ENCODE assay signal across 9 cellular contexts in genomic region chr15:75661041-75661778, GRCh38. TPM values are rescaled to one million over a fixed set of nuclear protein-coding genes. Genes with fewer than 3 reads are reported as not detected.
DNase-seq lines count a peak whose midpoint lies in the region; ATAC-seq, FAIRE-seq and TF ChIP-seq lines count a peak whose summit lies in the region.
"Had no signal": no experiment of that assay in that cellular context is flagged by ENCODE, and none has a peak within 500 bp of the region (broad histone marks: within the 10 kb centered on the region; RNA-seq: fewer than 3 reads in every experiment).

No MANE protein-coding gene starts in this region.

- H3K4me3 ChIP-seq in ascending aorta, result peak overlapping the region in 1 of 2 donors; percentile 42
- no peak overlapping the region for H3K4me3 ChIP-seq in left ventricle myocardium inferior

- peaks cover 16 to 50% of the 10 kb centered on the region in 2 donors for H3K4me1 ChIP-seq in ascending aorta
- H3K4me1 ChIP-seq in left ventricle myocardium inferior, result peaks cover 46% of the 10 kb centered on the region

- ATAC-seq in sciatic nerve, result peak; percentile 96
- ATAC-seq in HG02970 (IDR thresholded peaks at IDR 0.05; ENCODE audit: low FRiP score, unreplicated experiment), result no peak

- no peak for TF ChIP-seq CTCF in ascending aorta (IDR thresholded peaks at IDR 0.05)
- no peak for TF ChIP-seq CTCF in left ventricle myocardium inferior (IDR thresholded peaks at IDR 0.05; ENCODE audit: borderline replicate concordance)

- intact Hi-C loops in ascending aorta (cut with DNase I) (loop anchor here (1.0 to 2.0 kb wide), 2 partner anchors 14 to 21 kb away; partner anchors contain the start of genes IMP3 and SNX33), left ventricle myocardium inferior (cut with micrococcal nuclease) (no loop called here), sciatic nerve (cut with DNase I) (no loop called here)

- no peaks in the 10 kb centered on the region for H3K9me3 ChIP-seq in ascending aorta
- no peaks in the 10 kb centered on the region for H3K9me3 ChIP-seq in left ventricle myocardium inferior (replicated peaks)

- no peaks in the 10 kb centered on the region for H3K27me3 ChIP-seq in ascending aorta
- H3K27me3 ChIP-seq in left ventricle myocardium inferior (ENCODE audit: low read depth), result no peaks in the 10 kb centered on the region

- DNase-seq in ascending aorta (ENCODE audit: low spot score in 2 of 2) (peak; percentile 66 to 96), left ventricle myocardium inferior (peak; percentile 86), sciatic nerve (ENCODE audit: low spot score) (peak; percentile 92), activated gamma-delta T cell (lab: John Stamatoyannopoulos, UW) (no peak), NCI-H2227 (lab: John Stamatoyannopoulos, UW; ENCODE audit: unreplicated experiment) (no peak), activated T-cell treated with anti-CD3 and anti-CD28 coated beads for 4 hours (no peak)
- DNase-seq: NCI-H2029 treated with DMSO at 0.1 percent for 48 hours had no signal

- peak; percentile 67 for FAIRE-seq in G401.6 (lab: Jason Lieb, UNC)

- peak overlapping the region; percentile 95 to 97 for H3K27ac ChIP-seq in ascending aorta
- peak overlapping the region; percentile 84 for H3K27ac ChIP-seq in left ventricle myocardium inferior (replicated peaks)

- H3K36me3 ChIP-seq in ascending aorta (peaks cover 15 to 42% of the 10 kb centered on the region in 2 donors), left ventricle myocardium inferior (peaks cover 25% of the 10 kb centered on the region)

RNA-seq across cellular contexts. Expression of gene SNX33, which starts 13.5 kb away (rescaled TPM):
- total RNA-seq in ascending aorta (53.5 TPM), left ventricle myocardium inferior (11.4 TPM), sciatic nerve (33.2 TPM)

RNA-seq across cellular contexts. Expression of gene IMP3, which starts 21.2 kb away (rescaled TPM):
- total RNA-seq in ascending aorta (159 TPM), left ventricle myocardium inferior (49.1 TPM), sciatic nerve (47.2 TPM)

RNA-seq across cellular contexts. Expression of gene SNUPN, which starts 35.7 kb away (rescaled TPM):
- total RNA-seq in ascending aorta, result 6.7 TPM
- 19.5 TPM for total RNA-seq in left ventricle myocardium inferior
- total RNA-seq in sciatic nerve, result 23.7 TPM

RNA-seq across cellular contexts. Expression of gene CSPG4, which starts 51.4 kb away (rescaled TPM):
- total RNA-seq in ascending aorta, result 258 TPM
- 9.1 TPM for total RNA-seq in left ventricle myocardium inferior
- 57.5 TPM for total RNA-seq in sciatic nerve

Comparison
In these comparisons a context has a peak if more than half of its experiments do, and no peak if none do; other contexts are left out.
1. DNase-seq: peak in ascending aorta (2 of 2), left ventricle myocardium inferior (single experiment) and sciatic nerve (single experiment); none in activated gamma-delta T cell (single experiment), NCI-H2227 (single experiment) and activated T-cell treated with anti-CD3 and anti-CD28 coated beads for 4 hours (single experiment).